1 cellular context compared by ENCODE assay signal in genomic region chr11:46197421-46197820, GRCh38.
TF ChIP-seq lines count a peak whose summit lies in the region.

No MANE protein-coding gene starts in this region.

TF ChIP-seq in K562, 482 proteins besides CTCF, POLR2A, EP300 and RAD21:
- no peak for TF ChIP-seq ZNF174 (CRISPR knock-in tag; IDR thresholded peaks at IDR 0.05)
- TF ChIP-seq ZNF124 (CRISPR knock-in tag; IDR thresholded peaks at IDR 0.05) = no peak
- peak; percentile 61 for TF ChIP-seq RBM25 (IDR thresholded peaks at IDR 0.05; ENCODE audit: low read depth, low read length, severe bottlenecking)
- no peak for TF ChIP-seq ASH1L (IDR thresholded peaks at IDR 0.05; ENCODE audit: borderline replicate concordance, low read depth, partially characterized antibody)
- no peak for TF ChIP-seq HDAC1 (IDR thresholded peaks at IDR 0.05)
- TF ChIP-seq, protein P1, sequence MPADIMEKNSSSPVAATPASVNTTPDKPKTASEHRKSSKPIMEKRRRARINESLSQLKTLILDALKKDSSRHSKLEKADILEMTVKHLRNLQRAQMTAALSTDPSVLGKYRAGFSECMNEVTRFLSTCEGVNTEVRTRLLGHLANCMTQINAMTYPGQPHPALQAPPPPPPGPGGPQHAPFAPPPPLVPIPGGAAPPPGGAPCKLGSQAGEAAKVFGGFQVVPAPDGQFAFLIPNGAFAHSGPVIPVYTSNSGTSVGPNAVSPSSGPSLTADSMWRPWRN (IDR thresholded peaks at IDR 0.05; ENCODE audit: low read depth) = no peak
- no peak for TF ChIP-seq FIP1L1 (IDR thresholded peaks at IDR 0.05; ENCODE audit: low read depth, low read length, poor library complexity, severe bottlenecking)
- TF ChIP-seq BCOR (IDR thresholded peaks at IDR 0.05) = peak; percentile 37; the same call in 1 of the 2 replicates
- TF ChIP-seq MXI1 (IDR thresholded peaks at IDR 0.05; ENCODE audit: low read depth, low read length) = no peak
